8 cellular contexts compared by ENCODE assay signal in genomic region chr11:126310229-126310991, GRCh38. TPM values are rescaled to one million over a fixed set of nuclear protein-coding genes. Genes with fewer than 3 reads are reported as not detected.
DNase-seq lines count a peak whose midpoint lies in the region; ATAC-seq and TF ChIP-seq lines count a peak whose summit lies in the region.

No MANE protein-coding gene starts in this region.

- H3K9me3 Mint-ChIP-seq in CD4-positive, alpha-beta T cell = no peaks in the 10 kb centered on the region

- H3K4me3 Mint-ChIP-seq in CD4-positive, alpha-beta T cell = no peak overlapping the region

- H3K4me3 ChIP-seq in SJCRH30 = no peak overlapping the region
- H3K4me3 ChIP-seq in ovary = no peak overlapping the region

- H3K36me3 ChIP-seq in SJCRH30 (peaks cover 11% of the 10 kb centered on the region), ovary (no peaks in the 10 kb centered on the region)

- H3K27ac ChIP-seq in CD4-positive, alpha-beta T cell (ENCODE audit: low read depth, low read length) = no peak overlapping the region
- H3K27ac ChIP-seq in SJCRH30 (no peak overlapping the region), ovary (no peak overlapping the region)

- H3K4me1 ChIP-seq in SJCRH30 (peaks cover 31% of the 10 kb centered on the region), ovary (ENCODE audit: insufficient read depth) (peaks cover 2% of the 10 kb centered on the region)

- H3K9me3 ChIP-seq in CD4-positive, alpha-beta T cell (ENCODE audit: control insufficient read depth, low read length) = no peaks in the 10 kb centered on the region
- H3K9me3 ChIP-seq in SJCRH30 (replicated peaks) = 0 out of 2 replicates have a peak, but pooled peaks cover 3% of the 10 kb centered on the region
- H3K9me3 ChIP-seq in ovary = no peaks in the 10 kb centered on the region

- H3K4me1 Mint-ChIP-seq in CD4-positive, alpha-beta T cell (ENCODE audit: low read depth) = peaks cover 45% of the 10 kb centered on the region

- WGBS in ovary, 3 donors = 38 to 47% (median 41%) methylated on average over 9 of the region's 9 CpGs

- peak; percentile 83 for TF ChIP-seq CTCF in CD4-positive, alpha-beta T cell (IDR thresholded peaks at IDR 0.05)
- peak; percentile 83 to 94 (median 92) for TF ChIP-seq CTCF in ovary (IDR thresholded peaks at IDR 0.05)

- peak; percentile 30 to 57 (median 36) for DNase-seq in CD4-positive, alpha-beta T cell
- DNase-seq in SJCRH30 (peak; percentile 79 to 90), glomerular visceral epithelial cell (ENCODE audit: extremely low spot score) (peak; percentile 71), ovary (peak; percentile 78 to 87 (median 87))
- peak; percentile 57 for DNase-seq in activated naive CD4-positive, alpha-beta T cell treated with anti-CD3 and anti-CD28 coated beads, Interleukin-2, amount 50 U/mL, for 16 hours

- no peak for TF ChIP-seq POLR2A in ovary (IDR thresholded peaks at IDR 0.05)

- peak; percentile 92 for TF ChIP-seq RAD21 in Ishikawa (IDR thresholded peaks at IDR 0.05; ENCODE audit: low read depth)

- POLR2A ChIA-PET in CD4-positive, alpha-beta T cell (lab: Charles Lee) = interaction anchor here (1.3 kb wide), 1 partner anchor 170 kb away, joined by 3 read pairs; no protein-coding TSS in a partner anchor

- intact Hi-C loops in CD4-positive, alpha-beta T cell (cut with DNase I, micrococcal nuclease) = loop anchor here (1.0 to 10.0 kb wide), 2 partner anchors 170 to 684 kb away; no protein-coding TSS in a partner anchor
- intact Hi-C loops in ovary (cut with DNase I) = loop anchor here (5.0 to 10.0 kb wide), 4 partner anchors 114 to 172 kb away; no protein-coding TSS in a partner anchor

- no peaks in the 10 kb centered on the region for H3K27me3 Mint-ChIP-seq in CD4-positive, alpha-beta T cell

- no peaks in the 10 kb centered on the region for H3K27me3 ChIP-seq in CD4-positive, alpha-beta T cell (ENCODE audit: control insufficient read depth, insufficient read depth, low read length)
- H3K27me3 ChIP-seq in SJCRH30 = no peaks in the 10 kb centered on the region
- no peaks in the 10 kb centered on the region for H3K27me3 ChIP-seq in ovary

- CTCF ChIA-PET in CD4-positive, alpha-beta T cell (lab: Charles Lee) = interaction anchor here (0.8 to 2.5 kb wide), 6 partner anchors 8 to 170 kb away, joined by 3 to 12 read pairs (median 6); no protein-coding TSS in a partner anchor

- no peak for TF ChIP-seq EP300 in Ishikawa (IDR thresholded peaks at IDR 0.05; ENCODE audit: borderline replicate concordance)
- TF ChIP-seq EP300 in ovary (IDR thresholded peaks at IDR 0.05) = no peak

- ATAC-seq in CD4-positive, alpha-beta T cell (ENCODE audit: poor library complexity) = peak; percentile 55
- ATAC-seq in GM19397 (IDR thresholded peaks at IDR 0.05; ENCODE audit: unreplicated experiment) (peak; percentile 32), HG03469 (IDR thresholded peaks at IDR 0.05; ENCODE audit: unreplicated experiment) (no peak)

- H3K36me3 Mint-ChIP-seq in CD4-positive, alpha-beta T cell (ENCODE audit: low read depth) = peaks cover 75% of the 10 kb centered on the region

- peak overlapping the region; percentile 29 for H3K27ac Mint-ChIP-seq in CD4-positive, alpha-beta T cell

TF ChIP-seq in Ishikawa, 13 proteins besides CTCF, POLR2A, EP300 and RAD21:
- no peak for TF ChIP-seq CEBPB (IDR thresholded peaks at IDR 0.05)
- TF ChIP-seq EGR1 (IDR thresholded peaks at IDR 0.05) = no peak
- TF ChIP-seq YY1 (IDR thresholded peaks at IDR 0.05; ENCODE audit: low read depth) = no peak
- no peak for TF ChIP-seq NFIC (IDR thresholded peaks at IDR 0.05)
- TF ChIP-seq FOXM1 (IDR thresholded peaks at IDR 0.05; ENCODE audit: borderline replicate concordance, low read depth) = no peak
- TF ChIP-seq, protein P1, sequence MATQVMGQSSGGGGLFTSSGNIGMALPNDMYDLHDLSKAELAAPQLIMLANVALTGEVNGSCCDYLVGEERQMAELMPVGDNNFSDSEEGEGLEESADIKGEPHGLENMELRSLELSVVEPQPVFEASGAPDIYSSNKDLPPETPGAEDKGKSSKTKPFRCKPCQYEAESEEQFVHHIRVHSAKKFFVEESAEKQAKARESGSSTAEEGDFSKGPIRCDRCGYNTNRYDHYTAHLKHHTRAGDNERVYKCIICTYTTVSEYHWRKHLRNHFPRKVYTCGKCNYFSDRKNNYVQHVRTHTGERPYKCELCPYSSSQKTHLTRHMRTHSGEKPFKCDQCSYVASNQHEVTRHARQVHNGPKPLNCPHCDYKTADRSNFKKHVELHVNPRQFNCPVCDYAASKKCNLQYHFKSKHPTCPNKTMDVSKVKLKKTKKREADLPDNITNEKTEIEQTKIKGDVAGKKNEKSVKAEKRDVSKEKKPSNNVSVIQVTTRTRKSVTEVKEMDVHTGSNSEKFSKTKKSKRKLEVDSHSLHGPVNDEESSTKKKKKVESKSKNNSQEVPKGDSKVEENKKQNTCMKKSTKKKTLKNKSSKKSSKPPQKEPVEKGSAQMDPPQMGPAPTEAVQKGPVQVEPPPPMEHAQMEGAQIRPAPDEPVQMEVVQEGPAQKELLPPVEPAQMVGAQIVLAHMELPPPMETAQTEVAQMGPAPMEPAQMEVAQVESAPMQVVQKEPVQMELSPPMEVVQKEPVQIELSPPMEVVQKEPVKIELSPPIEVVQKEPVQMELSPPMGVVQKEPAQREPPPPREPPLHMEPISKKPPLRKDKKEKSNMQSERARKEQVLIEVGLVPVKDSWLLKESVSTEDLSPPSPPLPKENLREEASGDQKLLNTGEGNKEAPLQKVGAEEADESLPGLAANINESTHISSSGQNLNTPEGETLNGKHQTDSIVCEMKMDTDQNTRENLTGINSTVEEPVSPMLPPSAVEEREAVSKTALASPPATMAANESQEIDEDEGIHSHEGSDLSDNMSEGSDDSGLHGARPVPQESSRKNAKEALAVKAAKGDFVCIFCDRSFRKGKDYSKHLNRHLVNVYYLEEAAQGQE (IDR thresholded peaks at IDR 0.05; ENCODE audit: low read depth) = no peak
- TF ChIP-seq TEAD4 (IDR thresholded peaks at IDR 0.05) = no peak
- no peak for TF ChIP-seq USF1 (IDR thresholded peaks at IDR 0.05)

RNA-seq across cellular contexts. Expression of gene DCPS, which starts 6.5 kb away (rescaled TPM):
- 1 to 10 TPM; 6.2 to 6.3 TPM for total RNA-seq in CD4-positive, alpha-beta T cell
- total RNA-seq in SJCRH30 (2014; rRNA removed; shearing (Covaris generic)) = 21.3 and 24.5 TPM in 2 replicates
- 10 to 100 TPM in 6 of 7 donors, 1 to 10 TPM in 1; 6.6 to 17.2 (median 13.5) TPM for total RNA-seq in ovary
- 10 to 100 TPM; 12.4 to 17.2 TPM for polyA plus RNA-seq in ovary

RNA-seq across cellular contexts. Expression of gene TIRAP, which starts 27.5 kb away (rescaled TPM):
- total RNA-seq in CD4-positive, alpha-beta T cell = 1 to 10 TPM; 7.7 to 7.9 TPM
- total RNA-seq in SJCRH30 (2014; rRNA removed; shearing (Covaris generic)) = 0.76 and 1.1 TPM in 2 replicates
- 10 to 100 TPM in 6 of 7 donors, 1 to 10 TPM in 1; 7.6 to 16.0 (median 14.5) TPM for total RNA-seq in ovary
- polyA plus RNA-seq in ovary = 10 to 100 TPM; 11.8 to 13.9 TPM

RNA-seq across cellular contexts. Expression of gene FOXRED1, which starts 41.5 kb away (rescaled TPM):
- 10 to 100 TPM; 25.3 to 29.0 TPM for total RNA-seq in CD4-positive, alpha-beta T cell
- total RNA-seq in SJCRH30 (2014; rRNA removed; shearing (Covaris generic)) = 21.9 and 23.8 TPM in 2 replicates
- 10 to 100 TPM; 10.3 to 24.8 (median 17.3) TPM for total RNA-seq in ovary
- polyA plus RNA-seq in ovary = 10 to 100 TPM; 15.2 to 18.8 TPM

RNA-seq across cellular contexts. Expression of gene SRPRA, which starts 41.7 kb away (rescaled TPM):
- total RNA-seq in CD4-positive, alpha-beta T cell = 100 to 1,000 TPM; 198 to 206 TPM
- total RNA-seq in SJCRH30 (2014; rRNA removed; shearing (Covaris generic)) = 53.4 and 54.2 TPM in 2 replicates
- 100 to 1,000 TPM in 2 of 7 donors, 10 to 100 TPM in 5; 45.3 to 113 (median 86.0) TPM for total RNA-seq in ovary
- 100 to 1,000 TPM in 1 of 2 donors, 10 to 100 TPM in 1; 50.1 to 115 TPM for polyA plus RNA-seq in ovary

RNA-seq across cellular contexts. Expression of gene ST3GAL4, which starts 45.1 kb away (rescaled TPM):
- 1 to 10 TPM; 1.6 TPM for total RNA-seq in CD4-positive, alpha-beta T cell
- total RNA-seq in SJCRH30 (2014; rRNA removed; shearing (Covaris generic)) = 37.3 and 39.6 TPM in 2 replicates
- total RNA-seq in ovary = 100 to 1,000 TPM in 4 of 7 donors, 10 to 100 TPM in 3; 75.8 to 300 (median 135) TPM
- polyA plus RNA-seq in ovary = 100 to 1,000 TPM; 117 to 120 TPM

Comparison
In these comparisons a context has a peak if more than half of its experiments do, and no peak if none do; other contexts are left out.
1. DNase-seq: peak in every context shown above with its lines; median percentile 87 in ovary; 84 in SJCRH30; 71 in glomerular visceral epithelial cell; 57 in activated naive CD4-positive, alpha-beta T cell treated with anti-CD3 and anti-CD28 coated beads, Interleukin-2, amount 50 U/mL, for 16 hours; 36 in CD4-positive, alpha-beta T cell.